In genomic region chr19:56333506-56333905, GRCh38 we compare ENCODE assay signal across 8 cellular contexts. TPM values are rescaled to one million over a fixed set of nuclear protein-coding genes. Genes with fewer than 3 reads are reported as not detected.
A peak's percentile ranks its signal among the peaks of the same experiment; 100 is the strongest.
DNase-seq lines count a peak whose midpoint lies in the region; ATAC-seq lines count a peak whose summit lies in the region.

No MANE protein-coding gene starts in this region.

- DNase-seq in Right ventricle myocardium superior (no peak), Right ventricle myocardium inferior (ENCODE audit: missing footprints) (no peak), NAMALWA (ENCODE audit: low spot score) (peak; percentile 80), T follicular helper cell (ENCODE audit: low read depth) (peak; percentile 36), dermis blood vessel endothelial cell (peak; percentile 83), superior temporal gyrus (ENCODE audit: extremely low spot score) (no peak)
- DNase-seq in natural killer cell treated with Interleukin-12 subunit alpha and Interleukin-12 subunit beta and Interleukin-15 and Interleukin-18, amount 100 ng/mL, for 72 hours (ENCODE audit: low spot score): peak; percentile 65

- H3K4me3 Mint-ChIP-seq in natural killer cell treated with Interleukin-12 subunit alpha and Interleukin-12 subunit beta and Interleukin-15 and Interleukin-18, amount 100 ng/mL, for 72 hours: no peak overlapping the region

- H3K36me3 Mint-ChIP-seq in natural killer cell treated with Interleukin-12 subunit alpha and Interleukin-12 subunit beta and Interleukin-15 and Interleukin-18, amount 100 ng/mL, for 72 hours: no peaks in the 10 kb centered on the region

- no peaks in the 10 kb centered on the region for H3K4me1 Mint-ChIP-seq in natural killer cell treated with Interleukin-12 subunit alpha and Interleukin-12 subunit beta and Interleukin-15 and Interleukin-18, amount 100 ng/mL, for 72 hours (ENCODE audit: low read depth in 2 of 2)

- ATAC-seq in Right ventricle myocardium superior (ENCODE audit: poor library complexity) (peak; percentile 67), Right ventricle myocardium inferior (no peak), HG02571 (IDR thresholded peaks at IDR 0.05; ENCODE audit: unreplicated experiment) (no peak)
- ATAC-seq in natural killer cell treated with Interleukin-12 subunit alpha and Interleukin-12 subunit beta and Interleukin-15 and Interleukin-18, amount 100 ng/mL, for 72 hours: peak; percentile 52 to 62

- H3K27ac Mint-ChIP-seq in natural killer cell treated with Interleukin-12 subunit alpha and Interleukin-12 subunit beta and Interleukin-15 and Interleukin-18, amount 100 ng/mL, for 72 hours: no peak overlapping the region

- H3K27me3 Mint-ChIP-seq in natural killer cell treated with Interleukin-12 subunit alpha and Interleukin-12 subunit beta and Interleukin-15 and Interleukin-18, amount 100 ng/mL, for 72 hours: peaks cover 10 to 17% of the 10 kb centered on the region in 2 donors

- H3K9me3 Mint-ChIP-seq in natural killer cell treated with Interleukin-12 subunit alpha and Interleukin-12 subunit beta and Interleukin-15 and Interleukin-18, amount 100 ng/mL, for 72 hours: no peaks in the 10 kb centered on the region

- intact Hi-C loops in Right ventricle myocardium superior (cut with DNase I) (loop anchor here (5.0 kb wide), 2 partner anchors 81 to 266 kb away; no protein-coding TSS in a partner anchor), Right ventricle myocardium inferior (cut with DNase I) (loop anchor here (1.0 kb wide), 1 partner anchor 80 kb away; no protein-coding TSS in a partner anchor)

RNA-seq across cellular contexts. Expression of gene ZSCAN5A, which starts 18.9 kb away (rescaled TPM):
- total RNA-seq in Right ventricle myocardium superior (16.0 TPM), Right ventricle myocardium inferior (20.3 TPM), dermis blood vessel endothelial cell (5.4 and 7.5 TPM in 2 replicates)
- 10 to 100 TPM in 1 of 2 donors, 1 to 10 TPM in 1; 9.9 to 16.8 TPM for total RNA-seq in natural killer cell treated with Interleukin-12 subunit alpha and Interleukin-12 subunit beta and Interleukin-15 and Interleukin-18, amount 100 ng/mL, for 72 hours

RNA-seq across cellular contexts. Expression of gene ZNF582, which starts 59.8 kb away (rescaled TPM):
- total RNA-seq in Right ventricle myocardium superior (3.8 TPM), Right ventricle myocardium inferior (3.6 TPM), dermis blood vessel endothelial cell (2.2 and 2.5 TPM in 2 replicates)
- total RNA-seq in natural killer cell treated with Interleukin-12 subunit alpha and Interleukin-12 subunit beta and Interleukin-15 and Interleukin-18, amount 100 ng/mL, for 72 hours: 1 to 10 TPM in 1 of 2 donors, under 1 TPM in 1; 0.95 to 3.4 TPM

Comparison
In these comparisons a context has a peak if more than half of its experiments do, and no peak if none do; other contexts are left out.
1. ATAC-seq: peak in Right ventricle myocardium superior (single experiment) and natural killer cell treated with Interleukin-12 subunit alpha and Interleukin-12 subunit beta and Interleukin-15 and Interleukin-18, amount 100 ng/mL, for 72 hours (2 of 2); none in Right ventricle myocardium inferior (single experiment) and HG02571 (single experiment).
2. DNase-seq: peak in NAMALWA (single experiment), T follicular helper cell (single experiment), dermis blood vessel endothelial cell (single experiment) and natural killer cell treated with Interleukin-12 subunit alpha and Interleukin-12 subunit beta and Interleukin-15 and Interleukin-18, amount 100 ng/mL, for 72 hours (single experiment); none in Right ventricle myocardium superior (single experiment), Right ventricle myocardium inferior (single experiment) and superior temporal gyrus (single experiment).